In the genomic region with DNA sequence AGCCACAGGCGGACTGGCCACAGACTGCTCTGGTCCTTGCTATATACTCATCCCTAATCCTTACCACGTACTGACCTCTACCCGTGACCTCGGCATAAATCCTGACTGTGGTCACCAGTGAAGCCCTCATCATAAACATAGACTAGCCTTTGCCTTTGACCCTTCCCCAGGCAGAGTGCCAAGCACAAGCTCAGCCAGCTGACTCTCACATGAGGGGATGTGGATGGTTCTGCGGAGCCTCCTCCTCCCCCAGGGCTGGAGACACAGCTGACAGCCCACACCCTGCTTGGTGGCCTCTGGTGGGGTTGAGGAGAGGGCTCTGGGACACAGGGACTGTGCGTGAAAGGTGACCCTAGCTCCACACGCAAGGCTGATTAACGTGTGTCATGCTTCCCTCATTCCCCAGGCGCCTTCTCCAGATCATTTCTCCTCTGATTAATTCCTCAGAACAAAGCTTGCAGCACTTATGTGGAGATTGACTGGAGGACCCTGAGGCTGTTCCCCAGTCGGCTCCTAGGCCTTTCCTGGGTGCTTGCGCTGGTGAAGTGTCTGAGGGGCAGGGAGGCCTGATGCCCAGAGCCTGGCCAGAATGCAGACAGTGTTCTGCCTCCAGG, we compare ENCODE assay signal across 21 cellular contexts.
DNase-seq lines count a peak whose midpoint lies in the region; ATAC-seq and TF ChIP-seq lines count a peak whose summit lies in the region.
"Had no signal": no experiment of that assay in that cellular context is flagged by ENCODE, and none has a peak within 500 bp of the region (broad histone marks: within the 10 kb centered on the region; RNA-seq: fewer than 3 reads in every experiment).

No MANE protein-coding gene starts in this region.

- H3K4me3 Mint-ChIP-seq in activated naive CD4-positive, alpha-beta T cell treated with anti-CD3 and anti-CD28 coated beads for 36 hours: no peak overlapping the region
- H3K4me3 Mint-ChIP-seq: CD4-positive, CD25-positive, alpha-beta regulatory T cell; dendritic cell treated with granulocyte-macrophage colony-stimulating factor and Interleukin-4, amounts not matched to agents 40 ng/mL and 50 ng/mL, for 4 days; memory B cell; stimulated activated naive B cell treated with anti-CD40 and anti-IgM and Interleukin-4, amounts not matched to agents 10 μg/mL and 1 μg/mL and 100 μg/mL, for 72 hours; WTC11 had no signal

- CTCF ChIA-PET in activated naive CD4-positive, alpha-beta T cell treated with anti-CD3 and anti-CD28 coated beads for 36 hours (lab: Charles Lee): no interaction called here

- peaks cover 6% of the 10 kb centered on the region for H3K27me3 Mint-ChIP-seq in activated naive CD4-positive, alpha-beta T cell treated with anti-CD3 and anti-CD28 coated beads for 36 hours (ENCODE audit: low read depth)

- H3K27ac ChIP-seq in brain microvascular endothelial cell: peak overlapping the region; percentile 31
- H3K27ac ChIP-seq: HL-60, transverse colon had no signal

- in situ Hi-C loops in brain microvascular endothelial cell (cut with HindIII; ENCODE audit: low pct_ligation_motif_present, low sequenced_read_pairs): no loop called here

- ATAC-seq in mucosa of descending colon: no peak
- ATAC-seq: stimulated activated naive B cell treated with anti-CD40 and anti-IgM and Interleukin-4, amounts not matched to agents 10 μg/mL and 1 μg/mL and 100 μg/mL, for 72 hours; WTC11 had no signal

- H3K4me1 Mint-ChIP-seq in activated naive CD4-positive, alpha-beta T cell treated with anti-CD3 and anti-CD28 coated beads for 36 hours (ENCODE audit: low read depth): peaks cover 2% of the 10 kb centered on the region
- H3K4me1 Mint-ChIP-seq: CD4-positive, CD25-positive, alpha-beta regulatory T cell; memory B cell had no signal

- no peaks in the 10 kb centered on the region for H3K27me3 ChIP-seq in brain microvascular endothelial cell (replicated peaks)

- no peaks in the 10 kb centered on the region for H3K9me3 ChIP-seq in mucosa of descending colon
- H3K9me3 ChIP-seq: transverse colon had no signal

- no peaks in the 10 kb centered on the region for H3K36me3 ChIP-seq in brain microvascular endothelial cell (replicated peaks)
- H3K36me3 ChIP-seq in mucosa of descending colon (ENCODE audit: low read depth): no peaks in the 10 kb centered on the region
- H3K36me3 ChIP-seq: transverse colon had no signal

- H3K4me3 ChIP-seq in brain microvascular endothelial cell (ENCODE audit: low read depth, low read length) (no peak overlapping the region), skeletal muscle cell (ENCODE audit: low read depth, low read length) (no peak overlapping the region), mucosa of descending colon (no peak overlapping the region)
- H3K4me3 ChIP-seq: smooth muscle cell, transverse colon had no signal

- TF ChIP-seq CTCF in brain microvascular endothelial cell (IDR thresholded peaks at IDR 0.05; ENCODE audit: low read depth, low read length, missing control alignments) (no peak), mucosa of descending colon (IDR thresholded peaks at IDR 0.05) (no peak)

- H3K4me1 ChIP-seq in mucosa of descending colon (ENCODE audit: low read depth): no peaks in the 10 kb centered on the region
- H3K4me1 ChIP-seq: transverse colon had no signal

- H3K9me3 Mint-ChIP-seq in activated naive CD4-positive, alpha-beta T cell treated with anti-CD3 and anti-CD28 coated beads for 36 hours: no peaks in the 10 kb centered on the region
- H3K9me3 Mint-ChIP-seq: CD4-positive, CD25-positive, alpha-beta regulatory T cell had no signal

- no peak overlapping the region for H3K27ac Mint-ChIP-seq in activated naive CD4-positive, alpha-beta T cell treated with anti-CD3 and anti-CD28 coated beads for 36 hours
- H3K27ac Mint-ChIP-seq: CD4-positive, CD25-positive, alpha-beta regulatory T cell; dendritic cell treated with granulocyte-macrophage colony-stimulating factor and Interleukin-4, amounts not matched to agents 40 ng/mL and 50 ng/mL, for 4 days; memory B cell; stimulated activated naive B cell treated with anti-CD40 and anti-IgM and Interleukin-4, amounts not matched to agents 10 μg/mL and 1 μg/mL and 100 μg/mL, for 72 hours; WTC11 had no signal

- intact Hi-C loops in activated naive CD4-positive, alpha-beta T cell treated with anti-CD3 and anti-CD28 coated beads for 36 hours (cut with micrococcal nuclease): no loop called here
- intact Hi-C loops in mucosa of descending colon (cut with DNase I, micrococcal nuclease): no loop called here

- H3K36me3 Mint-ChIP-seq in activated naive CD4-positive, alpha-beta T cell treated with anti-CD3 and anti-CD28 coated beads for 36 hours (ENCODE audit: low read depth): no peaks in the 10 kb centered on the region
- H3K36me3 Mint-ChIP-seq: CD4-positive, CD25-positive, alpha-beta regulatory T cell; stimulated activated naive B cell treated with anti-CD40 and anti-IgM and Interleukin-4, amounts not matched to agents 10 μg/mL and 1 μg/mL and 100 μg/mL, for 72 hours had no signal

- DNase-seq in LHCN-M2 (ENCODE audit: low read depth) (peak; percentile 64), brain microvascular endothelial cell (peak; percentile 53), iris pigment epithelial cell (ENCODE audit: low read depth) (peak; percentile 45), skeletal muscle cell (ENCODE audit: low read depth) (peak; percentile 45), cerebellar nuclear complex (lab: John Stamatoyannopoulos, UW) (no peak), NCI-H1930 (lab: John Stamatoyannopoulos, UW) (no peak), mucosa of descending colon (no peak)
- no peak for DNase-seq in activated naive CD4-positive, alpha-beta T cell treated with anti-CD3 and anti-CD28 coated beads for 36 hours
- DNase-seq: activated gamma-delta T cell; anterior cingulate cortex; CD4-positive, CD25-positive, alpha-beta regulatory T cell; Karpas-422; NCI-H1694 treated with DMSO at 0.1 percent for 48 hours; NCI-H526 treated with DMSO at 0.1 percent for 48 hours; stimulated activated naive B cell treated with anti-CD40 and anti-IgM and Interleukin-4, amounts not matched to agents 10 μg/mL and 1 μg/mL and 100 μg/mL, for 72 hours; transverse colon had no signal

Comparison
In these comparisons a context has a peak if more than half of its experiments do, and no peak if none do; other contexts are left out.
1. DNase-seq: peak in LHCN-M2 (single experiment), brain microvascular endothelial cell (single experiment), iris pigment epithelial cell (single experiment) and skeletal muscle cell (single experiment); none in cerebellar nuclear complex (0 of 2), NCI-H1930 (0 of 2), activated naive CD4-positive, alpha-beta T cell treated with anti-CD3 and anti-CD28 coated beads for 36 hours (single experiment) and mucosa of descending colon (0 of 3).